In the genomic region with DNA sequence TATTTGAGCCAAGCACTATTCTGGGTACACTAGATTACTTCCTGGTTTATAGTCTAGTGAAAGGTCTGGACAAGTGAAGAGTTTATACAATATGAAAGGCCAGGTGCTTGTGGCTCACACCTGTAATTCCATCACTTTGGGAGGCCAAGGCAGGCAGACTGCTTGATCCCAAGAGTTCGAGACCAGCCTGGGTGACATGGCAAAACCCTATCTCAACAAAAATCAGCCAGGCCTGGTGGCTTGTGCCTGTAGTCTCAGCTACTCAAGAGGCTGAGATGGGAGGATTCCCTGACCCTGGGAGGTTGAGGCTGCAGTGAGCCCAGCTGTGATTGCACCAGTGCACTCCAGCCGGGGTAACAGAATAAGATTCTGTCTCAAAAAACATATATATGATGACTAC, we compare ENCODE assay signal across 3 cellular contexts.
TF ChIP-seq lines count a peak whose summit lies in the region.

No MANE protein-coding gene starts in this region.

TF ChIP-seq in SK-N-SH, 30 proteins besides CTCF, POLR2A, EP300 and RAD21:
- TF ChIP-seq YY1 (IDR thresholded peaks at IDR 0.05; ENCODE audit: low read depth) (no peak), POLR2AphosphoS5 (IDR thresholded peaks at IDR 0.05; ENCODE audit: low read depth, low read length) (0 out of 2 replicates have a peak, but pooled peaks have one; percentile 7), NRF1 (IDR thresholded peaks at IDR 0.05; ENCODE audit: low read depth, low read length) (no peak)
- TF ChIP-seq, protein P1, sequence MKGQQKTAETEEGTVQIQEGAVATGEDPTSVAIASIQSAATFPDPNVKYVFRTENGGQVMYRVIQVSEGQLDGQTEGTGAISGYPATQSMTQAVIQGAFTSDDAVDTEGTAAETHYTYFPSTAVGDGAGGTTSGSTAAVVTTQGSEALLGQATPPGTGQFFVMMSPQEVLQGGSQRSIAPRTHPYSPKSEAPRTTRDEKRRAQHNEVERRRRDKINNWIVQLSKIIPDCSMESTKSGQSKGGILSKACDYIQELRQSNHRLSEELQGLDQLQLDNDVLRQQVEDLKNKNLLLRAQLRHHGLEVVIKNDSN (IDR thresholded peaks at IDR 0.05; ENCODE audit: borderline replicate concordance, low read depth), result no peak

TF ChIP-seq in SK-N-SH treated with all-trans-retinoic acid at 6 μM for 48 hours, 23 proteins besides CTCF, POLR2A, EP300 and RAD21:
- TF ChIP-seq, protein P2, sequence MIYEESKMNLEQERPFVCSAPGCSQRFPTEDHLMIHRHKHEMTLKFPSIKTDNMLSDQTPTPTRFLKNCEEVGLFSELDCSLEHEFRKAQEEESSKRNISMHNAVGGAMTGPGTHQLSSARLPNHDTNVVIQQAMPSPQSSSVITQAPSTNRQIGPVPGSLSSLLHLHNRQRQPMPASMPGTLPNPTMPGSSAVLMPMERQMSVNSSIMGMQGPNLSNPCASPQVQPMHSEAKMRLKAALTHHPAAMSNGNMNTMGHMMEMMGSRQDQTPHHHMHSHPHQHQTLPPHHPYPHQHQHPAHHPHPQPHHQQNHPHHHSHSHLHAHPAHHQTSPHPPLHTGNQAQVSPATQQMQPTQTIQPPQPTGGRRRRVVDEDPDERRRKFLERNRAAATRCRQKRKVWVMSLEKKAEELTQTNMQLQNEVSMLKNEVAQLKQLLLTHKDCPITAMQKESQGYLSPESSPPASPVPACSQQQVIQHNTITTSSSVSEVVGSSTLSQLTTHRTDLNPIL (CRISPR knock-in tag; IDR thresholded peaks at IDR 0.05; ENCODE audit: low read depth), result no peak
TF ChIP-seq in SK-N-SH treated with all-trans-retinoic acid at 6 μM for 48 hours: peak in this region for 0.

TF ChIP-seq in K562, 482 proteins besides CTCF, POLR2A, EP300 and RAD21:
- peak; percentile 28 for TF ChIP-seq MAFG (tag; conservative IDR thresholded peaks at IDR 0.05)
- no peak for TF ChIP-seq ZNF165 (CRISPR knock-in tag; IDR thresholded peaks at IDR 0.05; ENCODE audit: borderline replicate concordance)
- peak; percentile 56 for TF ChIP-seq C11orf30 (IDR thresholded peaks at IDR 0.05; ENCODE audit: low read depth)
- peak; percentile 40 for TF ChIP-seq ZNF316 (IDR thresholded peaks at IDR 0.05)
- peak; percentile 70 for TF ChIP-seq NFE2 (IDR thresholded peaks at IDR 0.05; ENCODE audit: low read depth)
- TF ChIP-seq KLF10 (CRISPR knock-in tag; IDR thresholded peaks at IDR 0.05), result no peak
- TF ChIP-seq GATA2 (CRISPR knock-in tag; IDR thresholded peaks at IDR 0.05), result 0 out of 2 replicates have a peak, but pooled peaks have one; percentile 16
- peak; percentile 21; the same call in 1 of the 2 replicates for TF ChIP-seq MAFF (IDR thresholded peaks at IDR 0.05; ENCODE audit: low read length)
